In the genomic region with DNA sequence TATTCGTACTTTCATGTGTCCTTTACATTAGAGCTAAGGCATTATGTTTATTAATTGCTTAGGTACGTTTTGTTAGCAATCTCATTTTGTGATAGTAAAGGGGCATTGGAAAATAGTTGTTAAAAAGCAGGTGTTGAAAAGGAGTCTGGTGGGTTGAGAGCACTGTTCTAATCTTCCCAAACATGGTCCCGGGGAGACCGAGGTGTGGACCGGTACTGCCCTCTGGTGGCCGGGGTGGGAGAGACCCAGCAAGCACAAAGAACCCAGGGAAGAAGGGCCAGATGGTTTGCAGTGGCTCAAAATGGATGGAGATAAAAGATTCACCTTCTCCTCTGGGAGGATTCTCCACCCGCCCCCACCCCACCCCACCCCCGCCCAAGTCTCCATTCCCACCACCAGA, we compare ENCODE assay signal across 1 cellular context.
A peak's percentile ranks its signal among the peaks of the same experiment; 100 is the strongest.
TF ChIP-seq lines count a peak whose summit lies in the region.

No MANE protein-coding gene starts in this region.

TF ChIP-seq in GM12878, 131 proteins besides CTCF, POLR2A, EP300 and RAD21:
- TF ChIP-seq TAF1 (IDR thresholded peaks at IDR 0.05; ENCODE audit: borderline replicate concordance, low read depth, low read length) (no peak), SRF (IDR thresholded peaks at IDR 0.05; ENCODE audit: low read depth in 2 of 2, low read length in 2 of 2) (0 out of 4 replicates have a peak, but pooled peaks of 1 of the 2 experiments have one; percentile 16), BMI1 (IDR thresholded peaks at IDR 0.05; ENCODE audit: borderline replicate concordance) (no peak), YY1 (IDR thresholded peaks at IDR 0.05; ENCODE audit: low read depth, low read length) (peak; percentile 52), DPF2 (IDR thresholded peaks at IDR 0.05) (no peak), MEF2B (IDR thresholded peaks at IDR 0.05; ENCODE audit: partially characterized antibody, poor library complexity, severe bottlenecking) (no peak), ZNF24 (IDR thresholded peaks at IDR 0.05) (no peak), TARDBP (IDR thresholded peaks at IDR 0.05; ENCODE audit: borderline replicate concordance) (no peak), LARP7 (IDR thresholded peaks at IDR 0.05) (no peak), TCF12 (IDR thresholded peaks at IDR 0.05; ENCODE audit: low read depth, low read length) (no peak), SMARCA5 (IDR thresholded peaks at IDR 0.05) (peak; percentile 83; the same call in 1 of the 2 replicates), SMC3 (IDR thresholded peaks at IDR 0.05; ENCODE audit: borderline replicate concordance, low read length) (peak; percentile 63; the same call in 1 of the 2 replicates)
- TF ChIP-seq, protein P1, sequence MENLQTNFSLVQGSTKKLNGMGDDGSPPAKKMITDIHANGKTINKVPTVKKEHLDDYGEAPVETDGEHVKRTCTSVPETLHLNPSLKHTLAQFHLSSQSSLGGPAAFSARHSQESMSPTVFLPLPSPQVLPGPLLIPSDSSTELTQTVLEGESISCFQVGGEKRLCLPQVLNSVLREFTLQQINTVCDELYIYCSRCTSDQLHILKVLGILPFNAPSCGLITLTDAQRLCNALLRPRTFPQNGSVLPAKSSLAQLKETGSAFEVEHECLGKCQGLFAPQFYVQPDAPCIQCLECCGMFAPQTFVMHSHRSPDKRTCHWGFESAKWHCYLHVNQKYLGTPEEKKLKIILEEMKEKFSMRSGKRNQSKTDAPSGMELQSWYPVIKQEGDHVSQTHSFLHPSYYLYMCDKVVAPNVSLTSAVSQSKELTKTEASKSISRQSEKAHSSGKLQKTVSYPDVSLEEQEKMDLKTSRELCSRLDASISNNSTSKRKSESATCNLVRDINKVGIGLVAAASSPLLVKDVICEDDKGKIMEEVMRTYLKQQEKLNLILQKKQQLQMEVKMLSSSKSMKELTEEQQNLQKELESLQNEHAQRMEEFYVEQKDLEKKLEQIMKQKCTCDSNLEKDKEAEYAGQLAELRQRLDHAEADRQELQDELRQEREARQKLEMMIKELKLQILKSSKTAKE (IDR thresholded peaks at IDR 0.05; ENCODE audit: low read depth, poor library complexity, severe bottlenecking): no peak
- TF ChIP-seq, protein P2, sequence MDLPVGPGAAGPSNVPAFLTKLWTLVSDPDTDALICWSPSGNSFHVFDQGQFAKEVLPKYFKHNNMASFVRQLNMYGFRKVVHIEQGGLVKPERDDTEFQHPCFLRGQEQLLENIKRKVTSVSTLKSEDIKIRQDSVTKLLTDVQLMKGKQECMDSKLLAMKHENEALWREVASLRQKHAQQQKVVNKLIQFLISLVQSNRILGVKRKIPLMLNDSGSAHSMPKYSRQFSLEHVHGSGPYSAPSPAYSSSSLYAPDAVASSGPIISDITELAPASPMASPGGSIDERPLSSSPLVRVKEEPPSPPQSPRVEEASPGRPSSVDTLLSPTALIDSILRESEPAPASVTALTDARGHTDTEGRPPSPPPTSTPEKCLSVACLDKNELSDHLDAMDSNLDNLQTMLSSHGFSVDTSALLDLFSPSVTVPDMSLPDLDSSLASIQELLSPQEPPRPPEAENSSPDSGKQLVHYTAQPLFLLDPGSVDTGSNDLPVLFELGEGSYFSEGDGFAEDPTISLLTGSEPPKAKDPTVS (IDR thresholded peaks at IDR 0.05; ENCODE audit: low read depth, low read length): no peak
